Comparison of ENCODE assay signal across 14 cellular contexts in the genomic region with DNA sequence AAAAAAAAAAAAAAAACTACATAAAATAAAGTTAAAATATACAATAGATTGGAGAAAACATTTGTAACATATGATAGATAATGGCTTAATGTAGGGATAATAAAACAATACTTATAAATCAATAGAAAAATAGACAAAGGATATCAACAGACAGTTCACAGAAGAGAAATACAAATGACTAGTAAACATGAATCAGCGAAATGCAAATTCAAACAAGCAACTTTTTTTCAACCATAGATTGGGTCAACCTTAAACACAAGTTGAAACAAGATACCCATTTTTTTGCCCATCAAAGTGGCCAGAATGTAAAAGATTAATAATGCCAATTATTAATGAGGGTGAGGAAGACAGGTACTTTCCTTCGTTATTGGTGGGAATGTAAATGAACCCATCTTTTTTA. TPM values are rescaled to one million over a fixed set of nuclear protein-coding genes. Genes with fewer than 3 reads are reported as not detected.
A peak's percentile ranks its signal among the peaks of the same experiment; 100 is the strongest.
DNase-seq lines count a peak whose midpoint lies in the region; ATAC-seq and TF ChIP-seq lines count a peak whose summit lies in the region.
"Had no signal": no experiment of that assay in that cellular context is flagged by ENCODE, and none has a peak within 500 bp of the region (broad histone marks: within the 10 kb centered on the region; RNA-seq: fewer than 3 reads in every experiment).

No MANE protein-coding gene starts in this region.

- TF ChIP-seq CTCF in VCaP (conservative IDR thresholded peaks at IDR 0.05), result no peak
- TF ChIP-seq CTCF in neutrophil (IDR thresholded peaks at IDR 0.05), result no peak

- H3K27ac ChIP-seq in VCaP, result peak overlapping the region; percentile 85
- H3K27ac ChIP-seq in cingulate gyrus (ENCODE audit: low read depth, low read length), result peak overlapping the region; percentile 20
- H3K27ac ChIP-seq in neutrophil, result peak overlapping the region; percentile 37
- H3K27ac ChIP-seq: BLaER1, HL-60 had no signal

- no peak for DNase-seq in A172 (ENCODE audit: low spot score)
- DNase-seq in activated CD8-positive, alpha-beta memory T cell treated with anti-CD3 and anti-CD28 coated beads for 24 hours, result no peak
- DNase-seq: Calu3; CD4-positive, alpha-beta memory T cell; DND-41; EL; H9 had no signal

- peaks cover 34 to 35% of the 10 kb centered on the region in 2 experiments for H3K4me1 ChIP-seq in neutrophil (ENCODE audit: control insufficient read depth in 1 of 2, insufficient read depth in 1 of 2, low read depth in 1 of 2, low read length in 1 of 2)

- no peaks in the 10 kb centered on the region for H3K9me3 ChIP-seq in neutrophil
- H3K9me3 ChIP-seq: BLaER1 had no signal

- no peaks in the 10 kb centered on the region for H3K27me3 ChIP-seq in neutrophil
- H3K27me3 ChIP-seq: BLaER1 had no signal

- no peak overlapping the region for H3K4me3 ChIP-seq in neutrophil (ENCODE audit: low read depth in 1 of 2, low read length in 1 of 2)
- H3K4me3 ChIP-seq: BLaER1, GM12878 had no signal

- ATAC-seq in HG03521 (IDR thresholded peaks at IDR 0.05; ENCODE audit: unreplicated experiment), result no peak
- ATAC-seq: GM12878 had no signal

- peaks cover 17% of the 10 kb centered on the region for H3K36me3 ChIP-seq in neutrophil

RNA-seq across cellular contexts. Expression of a gene that starts 59.9 kb away (rescaled TPM):
- 25.7 and 36.6 TPM in 2 replicates for total RNA-seq in A172 (2014; rRNA removed; shearing (Covaris generic))

Comparison
In these comparisons a context has a peak if more than half of its experiments do, and no peak if none do; other contexts are left out.
1. H3K27ac ChIP-seq: peak in every context shown above with its lines; median percentile 85 in VCaP; 37 in neutrophil; 20 in cingulate gyrus.